11 cellular contexts compared by ENCODE assay signal in the genomic region with DNA sequence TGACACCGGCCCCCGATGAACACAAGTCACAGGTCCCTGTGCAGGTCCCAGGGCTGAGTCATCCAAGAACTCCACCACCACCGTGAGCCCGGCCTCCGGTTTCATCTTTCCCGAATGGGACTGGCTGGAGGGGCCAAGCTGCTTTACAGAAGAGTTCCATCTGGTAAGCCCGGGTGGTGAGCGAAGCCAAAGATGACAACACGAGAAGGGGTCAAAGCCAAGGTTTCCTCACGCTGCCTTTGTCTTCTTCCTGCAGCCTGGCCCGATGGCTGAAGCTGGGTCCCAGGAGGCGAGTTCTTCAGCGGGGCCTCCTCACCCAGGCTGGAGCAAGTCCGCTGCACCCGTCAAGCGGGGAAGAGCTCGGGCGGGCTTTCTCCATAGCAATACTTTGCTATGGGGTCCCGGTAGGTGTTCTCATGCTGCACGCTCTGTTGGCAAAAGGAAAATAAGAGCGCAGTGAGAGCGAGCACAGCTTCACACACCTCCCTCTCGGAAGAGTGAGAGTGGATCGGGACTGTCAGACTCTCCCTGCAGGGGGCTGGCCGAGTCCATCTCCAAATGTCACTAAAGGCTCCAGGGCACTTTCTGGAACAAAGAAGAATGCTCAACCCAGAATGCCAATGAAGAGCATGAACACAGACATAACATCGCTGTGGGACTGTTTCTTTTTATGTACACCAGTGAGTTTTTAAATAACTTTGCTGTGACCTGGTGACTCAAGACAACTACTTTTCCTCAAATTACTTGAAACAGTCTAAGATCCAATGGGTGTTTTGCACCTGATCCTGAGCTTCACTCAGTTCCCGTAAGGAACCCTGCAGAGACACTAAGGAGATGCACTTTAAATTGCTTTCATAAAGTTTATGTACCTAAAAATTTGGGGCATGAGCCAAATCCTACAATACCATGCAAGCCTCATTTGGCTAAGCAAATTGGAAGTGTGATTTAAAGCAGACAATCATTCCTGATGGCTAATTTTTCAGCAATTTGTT. TPM values are rescaled to one million over a fixed set of nuclear protein-coding genes. Genes with fewer than 3 reads are reported as not detected.
DNase-seq lines count a peak whose midpoint lies in the region; FAIRE-seq and TF ChIP-seq lines count a peak whose summit lies in the region.
"Had no signal": no experiment of that assay in that cellular context is flagged by ENCODE, and none has a peak within 500 bp of the region (broad histone marks: within the 10 kb centered on the region; RNA-seq: fewer than 3 reads in every experiment).

No MANE protein-coding gene starts in this region.

- peak overlapping the region; percentile 41 for H3K27ac ChIP-seq in GM23248
- H3K27ac ChIP-seq in caudate nucleus (ENCODE audit: low read depth, low read length) = peak overlapping the region; percentile 88
- peak overlapping the region; percentile 29 to 78 for H3K27ac ChIP-seq in kidney (ENCODE audit: low read depth in 2 of 2, low read length in 2 of 2)
- no peak overlapping the region for H3K27ac ChIP-seq in hepatocyte

- DNase-seq in GM23248 (peak; percentile 74), caudate nucleus (lab: John Stamatoyannopoulos, UW) (peak in 33 of 61 donors; percentile 8 to 79 (median 31)), kidney (peak; percentile 89), progenitor cell of endocrine pancreas (ENCODE audit: low spot score, unreplicated experiment) (no peak), hepatocyte (ENCODE audit: low spot score) (no peak)
- DNase-seq in stimulated activated CD4-positive, alpha-beta T cell treated with anti-CD3 and anti-CD28 coated beads, Interleukin-2, amount 100 ng/mL, for 24 hours = no peak
- DNase-seq in stimulated activated CD4-positive, alpha-beta T cell treated with anti-CD3 and anti-CD28 coated beads, Interleukin-4, amount 100 ng/mL, for 4 hours = no peak
- DNase-seq: activated CD4-positive, CD25-positive, alpha-beta regulatory T cell; central memory CD4-positive, alpha-beta T cell; GDM1 had no signal

- no peak overlapping the region for H3K27ac Mint-ChIP-seq in progenitor cell of endocrine pancreas

- H3K9me2 ChIP-seq in GM23248 (ENCODE audit: insufficient read depth) (no peaks in the 10 kb centered on the region), hepatocyte (replicated peaks; ENCODE audit: insufficient read depth) (no peaks in the 10 kb centered on the region)

- H4K20me1 ChIP-seq in GM23248 (ENCODE audit: insufficient read depth) (no peaks in the 10 kb centered on the region), hepatocyte (ENCODE audit: insufficient read depth, poor library complexity, severe bottlenecking) (peaks cover 24% of the 10 kb centered on the region)

- H3K36me3 Mint-ChIP-seq in progenitor cell of endocrine pancreas (ENCODE audit: insufficient read depth) = peaks cover 21% of the 10 kb centered on the region

- no peaks in the 10 kb centered on the region for H3K27me3 Mint-ChIP-seq in progenitor cell of endocrine pancreas

- peak overlapping the region; percentile 38; the same call in 1 of the 2 replicates for H3K4me3 ChIP-seq in GM23248
- H3K4me3 ChIP-seq in kidney (ENCODE audit: low read length in 2 of 2) = peak overlapping the region; percentile 20 to 22
- peak overlapping the region; percentile 49 for H3K4me3 ChIP-seq in skeletal muscle satellite cell (ENCODE audit: low read length)
- H3K4me3 ChIP-seq in hepatocyte = no peak overlapping the region

- H3K4me2 ChIP-seq in GM23248 (ENCODE audit: unreplicated experiment) (peak overlapping the region; percentile 64), skeletal muscle satellite cell (ENCODE audit: low read length) (peak overlapping the region; percentile 58), hepatocyte (no peak overlapping the region)

- WGBS in GM23248 (ENCODE audit: low coverage in 1 of 2, low lambda C conversion rate in 2 of 2, missing lambda C conversion rate in 2 of 2), 2 experiments = 8 to 9% methylated on average over 26 to 27 of the region's 27 CpGs
- WGBS in hepatocyte (ENCODE audit: low lambda C conversion rate, missing lambda C conversion rate) = 88% methylated on average over 27 of the region's 27 CpGs

- H3K79me2 ChIP-seq in GM23248 (ENCODE audit: insufficient read depth) (peaks cover 20% of the 10 kb centered on the region; the same call in 1 of the 2 replicates), hepatocyte (peaks cover 37% of the 10 kb centered on the region)

- H3K9me3 ChIP-seq in GM23248 (ENCODE audit: low read depth) (no peaks in the 10 kb centered on the region), kidney (ENCODE audit: control insufficient read depth in 1 of 2, low read length in 2 of 2) (no peaks in the 10 kb centered on the region), skeletal muscle satellite cell (replicated peaks; ENCODE audit: low read length) (no peaks in the 10 kb centered on the region), hepatocyte (ENCODE audit: low read depth) (no peaks in the 10 kb centered on the region)

- H2AFZ ChIP-seq in GM23248 (peak overlapping the region; percentile 60), hepatocyte (no peak overlapping the region)

- intact Hi-C loops in kidney (cut with DNase I) = no loop called here

- H3K4me1 Mint-ChIP-seq in progenitor cell of endocrine pancreas (ENCODE audit: low read depth) = peaks cover 12% of the 10 kb centered on the region

- H3K9ac ChIP-seq in GM23248 (peak overlapping the region; percentile 7; the same call in 1 of the 2 replicates), kidney (ENCODE audit: low read length in 2 of 2) (peak overlapping the region in 1 of 2 donors; percentile 30), skeletal muscle satellite cell (ENCODE audit: low read depth, low read length) (no peak overlapping the region)

- no peak overlapping the region for H3K4me3 Mint-ChIP-seq in progenitor cell of endocrine pancreas (ENCODE audit: low read depth)

- peaks cover 27% of the 10 kb centered on the region for H3F3A ChIP-seq in GM23248 (ENCODE audit: insufficient read depth)

- H3K9me3 Mint-ChIP-seq in progenitor cell of endocrine pancreas (ENCODE audit: low read depth) = no peaks in the 10 kb centered on the region

- H3K4me1 ChIP-seq in GM23248 (ENCODE audit: insufficient read depth) (peaks cover 24% of the 10 kb centered on the region), kidney (ENCODE audit: control insufficient read depth in 1 of 2, insufficient read depth in 1 of 2, low read depth in 1 of 2, low read length in 2 of 2) (peaks cover 24 to 27% of the 10 kb centered on the region in 2 donors), skeletal muscle satellite cell (ENCODE audit: control insufficient read depth, insufficient read depth, low read length) (peaks cover 25% of the 10 kb centered on the region), hepatocyte (ENCODE audit: insufficient read depth) (no peaks in the 10 kb centered on the region)

- TF ChIP-seq CTCF in kidney (IDR thresholded peaks at IDR 0.05; ENCODE audit: borderline replicate concordance, extremely low read depth, insufficient read depth) (no peak), progenitor cell of endocrine pancreas (IDR thresholded peaks at IDR 0.05; ENCODE audit: unreplicated experiment) (no peak), hepatocyte (IDR thresholded peaks at IDR 0.05; ENCODE audit: poor library complexity) (no peak)

- H3K27me3 ChIP-seq in GM23248 (replicated peaks; ENCODE audit: insufficient read depth) (no peaks in the 10 kb centered on the region), skeletal muscle satellite cell (ENCODE audit: control insufficient read depth, insufficient read depth, low read length) (no peaks in the 10 kb centered on the region), hepatocyte (no peaks in the 10 kb centered on the region)

- no peak for FAIRE-seq in kidney (lab: Jason Lieb, UNC)

- in situ Hi-C loops in GM23248 (cut with MboI) = loop anchor here (25.0 kb wide), 1 partner anchor 395 kb away; no protein-coding TSS in a partner anchor

- H3K36me3 ChIP-seq in GM23248 (ENCODE audit: low read depth) (peaks cover 8% of the 10 kb centered on the region; the same call in 1 of the 2 replicates), kidney (ENCODE audit: control insufficient read depth in 1 of 2, insufficient read depth in 2 of 2, low read length in 2 of 2) (peaks cover 11 to 18% of the 10 kb centered on the region in 2 donors), skeletal muscle satellite cell (ENCODE audit: insufficient read depth, low read length) (peaks cover 50% of the 10 kb centered on the region), hepatocyte (replicated peaks; ENCODE audit: insufficient read depth, low read depth) (no peaks in the 10 kb centered on the region)

RNA-seq across cellular contexts. Expression of gene SPRING1, which starts 20.1 kb away (rescaled TPM):
- 20.0 and 21.4 TPM in 2 replicates for total RNA-seq in GM23248 (2014; rRNA removed; shearing (Covaris generic))
- 15.4 and 16.8 TPM in 2 replicates for polyA plus RNA-seq in GM23248 (2016; fragmentation: Nextera tagmentation; extraction: Ambion mirVana)
- total RNA-seq in kidney = 49.4 TPM
- polyA plus RNA-seq in kidney (ENCODE audit: insufficient read depth, low read depth, low replicate concordance) = 45.3 TPM
- 26.4 and 27.6 TPM in 2 replicates for total RNA-seq in skeletal muscle satellite cell (2012; rRNA removed)
- 63.2 and 64.4 TPM in 2 replicates for total RNA-seq in progenitor cell of endocrine pancreas
- 94.5 and 95.2 TPM in 2 replicates for total RNA-seq in hepatocyte
- 36.0 and 42.2 TPM in 2 replicates for polyA plus RNA-seq in hepatocyte

RNA-seq across cellular contexts. Expression of gene RNFT2, which starts 20.4 kb away (rescaled TPM):
- total RNA-seq in GM23248 (2014; rRNA removed; shearing (Covaris generic)) = 0.43 TPM in 1 of 2 replicates, not detected in the other
- polyA plus RNA-seq in GM23248 (2016; fragmentation: Nextera tagmentation; extraction: Ambion mirVana) (0.24 and 0.33 TPM in 2 replicates), kidney (ENCODE audit: insufficient read depth, low read depth, low replicate concordance) (4.3 TPM), hepatocyte (1.5 and 2.8 TPM in 2 replicates)
- total RNA-seq in kidney (6.8 TPM), progenitor cell of endocrine pancreas (31.6 and 32.1 TPM in 2 replicates), hepatocyte (2.6 and 2.9 TPM in 2 replicates)
- 1.7 and 2.3 TPM in 2 replicates for total RNA-seq in skeletal muscle satellite cell (2012; rRNA removed)

Comparison
In these comparisons a context has a peak if more than half of its experiments do, and no peak if none do; other contexts are left out.
1. DNase-seq: peak in GM23248 (single experiment), caudate nucleus (33 of 61) and kidney (single experiment); none in stimulated activated CD4-positive, alpha-beta T cell treated with anti-CD3 and anti-CD28 coated beads, Interleukin-2, amount 100 ng/mL, for 24 hours (0 of 2), progenitor cell of endocrine pancreas (single experiment), hepatocyte (single experiment) and stimulated activated CD4-positive, alpha-beta T cell treated with anti-CD3 and anti-CD28 coated beads, Interleukin-4, amount 100 ng/mL, for 4 hours (0 of 2).